ENCODE assay signal across 30 cellular contexts in the genomic region with DNA sequence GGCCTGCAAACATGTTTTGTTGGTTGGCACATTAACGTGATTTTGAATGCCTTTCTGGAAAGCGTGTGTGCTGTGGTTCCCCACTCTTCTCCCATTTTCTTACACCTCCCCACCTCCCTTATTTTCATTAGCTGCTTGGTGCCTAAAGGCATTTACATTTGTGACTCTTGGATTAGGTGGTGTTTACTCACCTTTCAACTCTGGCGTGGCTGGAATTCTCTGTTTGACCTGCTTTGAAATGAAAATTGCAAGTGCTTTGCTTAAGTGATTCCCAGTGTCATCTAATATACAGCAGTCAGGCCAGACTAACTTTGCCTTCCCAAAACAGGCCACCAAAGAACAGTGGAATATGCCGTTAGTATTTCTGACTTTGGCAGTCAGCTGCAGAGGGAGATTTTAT.
"Had no signal": no experiment of that assay in that cellular context is flagged by ENCODE, and none has a peak within 500 bp of the region (broad histone marks: within the 10 kb centered on the region; RNA-seq: fewer than 3 reads in every experiment).

No MANE protein-coding gene starts in this region.

- H3K36me3 ChIP-seq: ascending aorta, cardiac muscle cell, MG63, Peyer's patch had no signal

- H3K9me3 Mint-ChIP-seq: activated CD4-positive, alpha-beta memory T cell treated with anti-CD3 and anti-CD28 coated beads for 36 hours; activated CD4-positive, alpha-beta T cell treated with anti-CD3 and anti-CD28 coated beads, Interleukin-2, amount 10 ng/mL, durations not matched to agents 7 days and 5 days; activated naive CD4-positive, alpha-beta T cell treated with anti-CD3 and anti-CD28 coated beads, Interleukin-2, amount 50 U/mL, for 72 hours; activated naive CD8-positive, alpha-beta T cell treated with anti-CD3 and anti-CD28 coated beads, Interleukin-2, amount 50 U/mL, for 24 hours; activated T-cell treated with anti-CD3 and anti-CD28 coated beads, Interleukin-2, amount 50 U/mL, for 4 hours had no signal

- ATAC-seq: activated naive CD4-positive, alpha-beta T cell treated with anti-CD3 and anti-CD28 coated beads, Interleukin-2, amount 50 U/mL, for 72 hours; activated naive CD8-positive, alpha-beta T cell treated with anti-CD3 and anti-CD28 coated beads, Interleukin-2, amount 50 U/mL, for 24 hours; activated T-cell treated with anti-CD3 and anti-CD28 coated beads, Interleukin-2, amount 50 U/mL, for 4 hours; T-helper 17 cell had no signal

- H3K27me3 Mint-ChIP-seq: activated CD4-positive, alpha-beta memory T cell treated with anti-CD3 and anti-CD28 coated beads for 36 hours had no signal

- H3K9me3 ChIP-seq: ascending aorta, MG63, Peyer's patch had no signal

- H3K4me1 ChIP-seq: ascending aorta, Peyer's patch had no signal

- H3K27ac ChIP-seq: ascending aorta, cardiac muscle cell, Peyer's patch had no signal

- H3K27me3 ChIP-seq: ascending aorta, cardiac muscle cell, MG63, Peyer's patch had no signal

- DNase-seq: activated CD4-positive, alpha-beta memory T cell treated with anti-CD3 and anti-CD28 coated beads for 36 hours; activated CD4-positive, alpha-beta T cell treated with anti-CD3 and anti-CD28 coated beads, Interleukin-2, amount 10 ng/mL, durations not matched to agents 7 days and 5 days; activated CD4-positive, CD25-positive, alpha-beta regulatory T cell; activated CD8-positive, alpha-beta memory T cell treated with anti-CD3 and anti-CD28 coated beads for 24 hours; activated effector memory CD4-positive, alpha-beta T cell treated with anti-CD3 and anti-CD28 coated beads, Interleukin-2, amount 50 U/mL, for 16 hours; activated naive CD4-positive, alpha-beta T cell treated with Interleukin-2 at 50 U/mL for 16 hours; activated naive CD8-positive, alpha-beta T cell treated with anti-CD3 and anti-CD28 coated beads, Interleukin-2, amount 50 U/mL, for 24 hours; activated T-cell treated with anti-CD3 and anti-CD28 coated beads, Interleukin-2, amount 50 U/mL, for 4 hours; amniotic stem cell; cerebellar nuclear complex; MG63; MV-4-11; NCI-H1092 treated with DMSO at 0.1 percent for 48 hours; NCI-H1436; NCI-H1694 treated with DMSO at 0.1 percent for 48 hours; NCI-H2029 treated with DMSO at 0.1 percent for 48 hours; NCI-H345; NCI-H510A treated with DMSO at 0.1 percent for 48 hours; NCI-H69; NK-92 treated with Interleukin-12 subunit alpha and Interleukin-12 subunit beta, amount 100 ng/mL, for 24 hours; OCI-M1; Peyer's patch; SHP77 treated with DMSO at 0.1 percent for 48 hours; T-helper 17 cell; T1000 had no signal

- H3K4me3 ChIP-seq: ascending aorta, cardiac muscle cell, MG63, Peyer's patch had no signal

- H3K36me3 Mint-ChIP-seq: activated CD4-positive, alpha-beta memory T cell treated with anti-CD3 and anti-CD28 coated beads for 36 hours; activated naive CD4-positive, alpha-beta T cell treated with anti-CD3 and anti-CD28 coated beads, Interleukin-2, amount 50 U/mL, for 72 hours; brain had no signal

- H3K27ac Mint-ChIP-seq: activated CD4-positive, alpha-beta memory T cell treated with anti-CD3 and anti-CD28 coated beads for 36 hours; activated CD4-positive, alpha-beta T cell treated with anti-CD3 and anti-CD28 coated beads, Interleukin-2, amount 10 ng/mL, durations not matched to agents 7 days and 5 days; activated naive CD4-positive, alpha-beta T cell treated with anti-CD3 and anti-CD28 coated beads, Interleukin-2, amount 50 U/mL, for 72 hours; activated naive CD8-positive, alpha-beta T cell treated with anti-CD3 and anti-CD28 coated beads, Interleukin-2, amount 50 U/mL, for 24 hours had no signal

- FAIRE-seq: TTC549 had no signal

- H3K4me3 Mint-ChIP-seq: activated CD4-positive, alpha-beta memory T cell treated with anti-CD3 and anti-CD28 coated beads for 36 hours; activated CD4-positive, alpha-beta T cell treated with anti-CD3 and anti-CD28 coated beads, Interleukin-2, amount 10 ng/mL, durations not matched to agents 7 days and 5 days; activated naive CD8-positive, alpha-beta T cell treated with anti-CD3 and anti-CD28 coated beads, Interleukin-2, amount 50 U/mL, for 24 hours; activated T-cell treated with anti-CD3 and anti-CD28 coated beads, Interleukin-2, amount 50 U/mL, for 4 hours; brain; T-helper 17 cell had no signal
